1 cellular context compared by ENCODE assay signal in genomic region chr1:76727520-76727919, GRCh38.
A peak's percentile ranks its signal among the peaks of the same experiment; 100 is the strongest.
TF ChIP-seq lines count a peak whose summit lies in the region.

No MANE protein-coding gene starts in this region.

TF ChIP-seq in IMR-90, 13 proteins besides CTCF, POLR2A, EP300 and RAD21:
- TF ChIP-seq RCOR1 (IDR thresholded peaks at IDR 0.05; ENCODE audit: insufficient replicate concordance, low read length): no peak
- TF ChIP-seq MAFK (IDR thresholded peaks at IDR 0.05; ENCODE audit: low read depth, low read length): peak; percentile 39
